ENCODE assay signal across 8 cellular contexts in genomic region chr11:28107331-28107725, GRCh38. TPM values are rescaled to one million over a fixed set of nuclear protein-coding genes. Genes with fewer than 3 reads are reported as not detected.
DNase-seq lines count a peak whose midpoint lies in the region; ATAC-seq and TF ChIP-seq lines count a peak whose summit lies in the region.

No MANE protein-coding gene starts in this region.

- peak overlapping the region; percentile 80 for H3K27ac ChIP-seq in RWPE2 (ENCODE audit: poor library complexity, severe bottlenecking)

- H3K4me1 ChIP-seq in RWPE2 (ENCODE audit: insufficient read depth, poor library complexity, severe bottlenecking), result peaks cover 55% of the 10 kb centered on the region

- H3K27me3 Mint-ChIP-seq in natural killer cell (ENCODE audit: low read depth in 2 of 2), result no peaks in the 10 kb centered on the region

- TF ChIP-seq CTCF in RWPE2 (IDR thresholded peaks at IDR 0.05; ENCODE audit: poor library complexity, severe bottlenecking), result no peak
- TF ChIP-seq CTCF in natural killer cell (IDR thresholded peaks at IDR 0.05), result no peak

- H3K27ac Mint-ChIP-seq in natural killer cell, result peak overlapping the region; percentile 98

- no peaks in the 10 kb centered on the region for H3K27me3 ChIP-seq in RWPE2 (ENCODE audit: insufficient read depth, poor library complexity, severe bottlenecking)

- no peaks in the 10 kb centered on the region for H3K9me3 Mint-ChIP-seq in natural killer cell

- peak overlapping the region; percentile 100 for H3K4me3 Mint-ChIP-seq in natural killer cell

- H3K36me3 Mint-ChIP-seq in natural killer cell, result no peaks in the 10 kb centered on the region

- H3K36me3 ChIP-seq in RWPE2 (ENCODE audit: low read depth), result peaks cover 14% of the 10 kb centered on the region

- DNase-seq in NCI-H2107 treated with DMSO at 0.1 percent for 48 hours (lab: John Stamatoyannopoulos, UW; ENCODE audit: unreplicated experiment) (peak; percentile 54), NCI-H2107 (lab: John Stamatoyannopoulos, UW) (no peak), RWPE2 (ENCODE audit: low spot score) (no peak), ecto neural progenitor cell (ENCODE audit: low spot score) (peak; percentile 51), natural killer cell (no peak), NCI-H1694 treated with DMSO at 0.1 percent for 48 hours (lab: John Stamatoyannopoulos, UW) (no peak), NCI-H524 (lab: John Stamatoyannopoulos, UW) (no peak)

- H3K4me3 ChIP-seq in RWPE2 (ENCODE audit: severe bottlenecking), result peak overlapping the region; percentile 59

- H3K9me3 ChIP-seq in RWPE2 (ENCODE audit: severe bottlenecking), result no peaks in the 10 kb centered on the region

- peak; percentile 0 for ATAC-seq in HG02610 (IDR thresholded peaks at IDR 0.05; ENCODE audit: unreplicated experiment)
- peak; percentile 2; the same call in 2 of the 3 replicates for ATAC-seq in RWPE2 (ENCODE audit: low read depth)
- peak in 1 of 3 donors; percentile 9 for ATAC-seq in natural killer cell

- H3K4me1 Mint-ChIP-seq in natural killer cell, result peaks cover 48 to 51% of the 10 kb centered on the region in 2 donors

- intact Hi-C loops in natural killer cell (cut with micrococcal nuclease), result no loop called here

RNA-seq across cellular contexts. Expression of gene KIF18A, which starts 0.6 kb away (rescaled TPM):
- total RNA-seq in natural killer cell, result 1 to 10 TPM; 3.7 to 6.9 (median 5.5) TPM

RNA-seq across cellular contexts. Expression of gene METTL15, which starts 0.9 kb away (rescaled TPM):
- total RNA-seq in natural killer cell, result 10 to 100 TPM in 1 of 3 donors, 1 to 10 TPM in 2; 7.4 to 12.1 (median 9.1) TPM

Comparison
In these comparisons a context has a peak if more than half of its experiments do, and no peak if none do; other contexts are left out.
1. DNase-seq: peak in NCI-H2107 treated with DMSO at 0.1 percent for 48 hours (single experiment) and ecto neural progenitor cell (single experiment); none in NCI-H2107 (single experiment), RWPE2 (single experiment), natural killer cell (single experiment), NCI-H1694 treated with DMSO at 0.1 percent for 48 hours (single experiment) and NCI-H524 (0 of 2).